ENCODE assay signal across 8 cellular contexts in the genomic region with DNA sequence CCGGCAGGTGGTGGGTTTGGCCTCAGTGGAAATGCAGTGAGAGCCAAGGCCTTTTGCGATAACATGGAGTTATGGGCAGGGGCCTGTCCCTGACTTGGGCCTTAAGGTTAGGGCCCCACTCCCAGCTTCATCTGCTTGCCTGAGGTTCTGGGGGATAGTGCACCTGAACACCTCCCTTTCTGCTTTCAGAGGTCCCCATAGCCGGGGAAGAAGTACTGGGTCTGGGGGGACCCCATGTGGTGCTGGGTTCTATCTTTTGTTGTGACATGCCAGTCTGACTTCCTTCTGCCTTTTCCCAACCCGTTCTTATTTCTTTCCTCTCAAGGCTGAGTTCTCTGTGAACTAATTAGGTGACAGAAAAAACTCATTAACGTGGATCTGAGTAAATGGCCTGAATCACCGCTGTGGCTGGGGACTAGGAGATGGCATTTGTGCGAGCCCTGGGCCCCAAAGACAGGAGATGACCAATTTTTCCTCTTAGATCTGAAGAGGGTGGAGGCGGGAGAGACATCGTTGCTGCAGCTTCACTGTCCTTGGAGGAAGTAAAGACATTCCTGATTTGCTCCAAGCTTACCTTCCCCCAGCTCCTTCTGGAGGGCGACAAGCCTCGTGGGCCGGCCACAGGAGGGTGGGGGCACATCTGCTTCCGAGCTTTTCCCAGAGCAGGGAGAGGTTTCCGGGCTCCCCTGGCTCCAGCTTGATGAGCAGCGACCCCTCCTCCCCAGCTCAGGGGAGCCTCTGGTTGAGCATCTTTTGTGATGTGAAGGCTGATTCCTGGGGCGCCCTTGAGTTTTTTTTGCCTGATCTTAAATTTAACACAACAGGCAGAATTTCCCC. TPM values are rescaled to one million over a fixed set of nuclear protein-coding genes. Genes with fewer than 3 reads are reported as not detected.
DNase-seq lines count a peak whose midpoint lies in the region; ATAC-seq, FAIRE-seq and TF ChIP-seq lines count a peak whose summit lies in the region.

No MANE protein-coding gene starts in this region.

- H3K27me3 ChIP-seq in Peyer's patch: no peaks in the 10 kb centered on the region

- FAIRE-seq in urothelium cell line (lab: Jason Lieb, UNC): no peak
- FAIRE-seq in GM12892 (lab: Jason Lieb, UNC): no peak

- H3K4me1 Mint-ChIP-seq in osteocyte (ENCODE audit: unreplicated experiment): peaks cover 52% of the 10 kb centered on the region

- H3K9me3 ChIP-seq in Peyer's patch: no peaks in the 10 kb centered on the region

- peak overlapping the region; percentile 84 for H3K4me3 Mint-ChIP-seq in osteocyte (ENCODE audit: unreplicated experiment)

- peak overlapping the region; percentile 63 to 97 (median 82) for H3K4me3 ChIP-seq in Peyer's patch
- peak overlapping the region; percentile 72 for H3K4me3 ChIP-seq in epithelial cell of esophagus (ENCODE audit: low read length)

- DNase-seq in GF-D8 (lab: John Stamatoyannopoulos, UW) (peak; percentile 24), Peyer's patch (no peak), epithelial cell of esophagus (ENCODE audit: low read depth) (no peak), osteocyte (ENCODE audit: extremely low spot score, unreplicated experiment) (no peak), urothelium cell line (ENCODE audit: low spot score) (no peak), SKM-1 (lab: John Stamatoyannopoulos, UW; ENCODE audit: unreplicated experiment) (no peak), GM12892 (ENCODE audit: insufficient read length) (no peak)

- peaks cover 3% of the 10 kb centered on the region for H3K36me3 Mint-ChIP-seq in osteocyte (ENCODE audit: unreplicated experiment)

- no peak for TF ChIP-seq POLR2A in Peyer's patch (IDR thresholded peaks at IDR 0.05)
- TF ChIP-seq POLR2A in GM12892 (IDR thresholded peaks at IDR 0.05; ENCODE audit: low read depth, low read length): no peak

- no peak for ATAC-seq in HG03521 (IDR thresholded peaks at IDR 0.05; ENCODE audit: unreplicated experiment)

- no peaks in the 10 kb centered on the region for H3K9me3 Mint-ChIP-seq in osteocyte (ENCODE audit: unreplicated experiment)

- peaks cover 0 to 55% (median 15%) of the 10 kb centered on the region in 4 donors for H3K4me1 ChIP-seq in Peyer's patch

- TF ChIP-seq CTCF in Peyer's patch (IDR thresholded peaks at IDR 0.05) (no peak), epithelial cell of esophagus (IDR thresholded peaks at IDR 0.05; ENCODE audit: insufficient read depth, low read depth, low read length, missing control alignments) (no peak), osteocyte (IDR thresholded peaks at IDR 0.05) (no peak)

- peak overlapping the region; percentile 97 for H3K27ac Mint-ChIP-seq in osteocyte (ENCODE audit: unreplicated experiment)

- H3K36me3 ChIP-seq in Peyer's patch: peaks cover 0 to 5% (median 0%) of the 10 kb centered on the region in 3 donors

- H3K27ac ChIP-seq in Peyer's patch: peak overlapping the region; percentile 73 to 86 (median 78)

- H3K27me3 Mint-ChIP-seq in osteocyte (ENCODE audit: unreplicated experiment): no peaks in the 10 kb centered on the region

RNA-seq across cellular contexts. Expression of a gene that starts 2.0 kb away (rescaled TPM):
- total RNA-seq in Peyer's patch (100 to 1,000 TPM in 2 of 4 donors, 10 to 100 TPM in 2; 91.6 to 123 (median 101) TPM), osteocyte (131 and 135 TPM in 2 replicates)
- 22.6 TPM for polyA plus RNA-seq in GM12892 (2012; ENCODE audit: missing spikeins)

RNA-seq across cellular contexts. Expression of a gene that starts 4.9 kb away (rescaled TPM):
- total RNA-seq in Peyer's patch: 100 to 1,000 TPM in 2 of 4 donors, 10 to 100 TPM in 2; 38.0 to 113 (median 100) TPM
- total RNA-seq in osteocyte: 26.1 and 30.0 TPM in 2 replicates
- 12.0 TPM for polyA plus RNA-seq in GM12892 (2012; ENCODE audit: missing spikeins)

RNA-seq across cellular contexts. Expression of a gene that starts 7.6 kb away (rescaled TPM):
- total RNA-seq in Peyer's patch: 100 to 1,000 TPM in 3 of 4 donors, 10 to 100 TPM in 1; 99.0 to 239 (median 158) TPM
- 101 and 104 TPM in 2 replicates for total RNA-seq in osteocyte
- 23.6 TPM for polyA plus RNA-seq in GM12892 (2012; ENCODE audit: missing spikeins)

RNA-seq across cellular contexts. Expression of a gene that starts 28.8 kb away (rescaled TPM):
- 100 to 1,000 TPM; 101 to 143 (median 121) TPM for total RNA-seq in Peyer's patch
- total RNA-seq in osteocyte: 289 and 297 TPM in 2 replicates
- polyA plus RNA-seq in GM12892 (2012; ENCODE audit: missing spikeins): 38.7 TPM

RNA-seq across cellular contexts. Expression of a gene that starts 30.5 kb away (rescaled TPM):
- 10 to 100 TPM in 3 of 4 donors, 1 to 10 TPM in 1; 6.9 to 15.4 (median 13.8) TPM for total RNA-seq in Peyer's patch
- total RNA-seq in osteocyte: 18.8 and 23.7 TPM in 2 replicates
- 15.7 TPM for polyA plus RNA-seq in GM12892 (2012; ENCODE audit: missing spikeins)
